ENCODE assay signal across 7 cellular contexts in the genomic region with DNA sequence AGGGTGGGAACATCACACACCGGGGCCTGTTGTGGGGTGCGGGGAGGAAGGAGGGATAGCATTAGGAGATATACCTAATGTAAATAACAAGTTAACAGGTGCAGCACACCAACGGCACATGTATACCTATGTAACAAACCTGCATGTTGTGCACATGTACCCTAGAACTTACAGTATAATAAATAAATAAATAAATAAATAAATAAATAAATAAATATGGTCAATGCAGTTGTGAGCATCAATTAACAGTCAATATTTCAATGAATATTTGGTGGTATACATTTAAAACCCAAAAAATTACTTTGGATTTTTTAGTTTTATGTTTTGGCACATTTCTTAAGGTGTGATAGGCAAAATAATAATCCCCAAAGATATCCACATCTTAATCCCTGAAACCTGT.
"Had no signal": no experiment of that assay in that cellular context is flagged by ENCODE, and none has a peak within 500 bp of the region (broad histone marks: within the 10 kb centered on the region; RNA-seq: fewer than 3 reads in every experiment).

No MANE protein-coding gene starts in this region.

- FAIRE-seq: GM12878, GM12891, GM12892, GM18507, GM19239 had no signal

- H3K4me3 ChIP-seq: GM12878 had no signal

- DNase-seq: GDM1, GF-D8 had no signal

- ATAC-seq: GM12878 had no signal
